Comparison of ENCODE assay signal across 13 cellular contexts in the genomic region with DNA sequence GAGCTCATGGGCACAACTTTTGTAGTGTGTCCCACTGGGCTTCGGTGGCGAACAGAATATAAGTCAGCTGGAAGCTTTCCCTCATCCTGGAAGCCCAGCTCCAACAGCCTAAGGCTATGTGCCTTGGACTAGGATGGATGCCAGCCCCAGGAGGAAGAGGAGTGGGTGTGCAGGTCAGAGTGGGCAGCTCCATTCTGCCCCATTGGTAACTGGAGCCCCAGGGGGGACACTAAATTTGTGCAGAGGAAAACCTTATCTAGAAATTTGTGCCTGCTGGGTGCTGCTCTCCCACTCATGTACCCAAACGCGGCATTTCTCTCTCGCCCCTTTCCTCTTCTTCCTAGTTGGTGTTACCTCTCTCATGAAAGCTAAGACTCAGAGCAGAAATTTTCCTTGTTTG.
"Had no signal": no experiment of that assay in that cellular context is flagged by ENCODE, and none has a peak within 500 bp of the region (broad histone marks: within the 10 kb centered on the region; RNA-seq: fewer than 3 reads in every experiment).

No MANE protein-coding gene starts in this region.

- H3K36me3 Mint-ChIP-seq: naive thymus-derived CD4-positive, alpha-beta T cell had no signal

- H3K4me1 Mint-ChIP-seq: naive thymus-derived CD4-positive, alpha-beta T cell had no signal

- H3K27ac ChIP-seq: colonic mucosa, hepatocyte, ovary, right atrium auricular region, sigmoid colon had no signal

- H3K9me3 ChIP-seq: colonic mucosa, ovary, right atrium auricular region, sigmoid colon had no signal

- H3K9me3 Mint-ChIP-seq: naive thymus-derived CD4-positive, alpha-beta T cell had no signal

- H3K27ac Mint-ChIP-seq: naive thymus-derived CD4-positive, alpha-beta T cell had no signal

- ATAC-seq: naive thymus-derived CD4-positive, alpha-beta T cell had no signal

- H3K27me3 ChIP-seq: colonic mucosa, hepatocyte, ovary, right atrium auricular region, sigmoid colon had no signal

- H3K4me3 Mint-ChIP-seq: naive thymus-derived CD4-positive, alpha-beta T cell had no signal

- DNase-seq: colonic mucosa; dermis blood vessel endothelial cell; erythroblast; foreskin melanocyte; kidney glomerular epithelial cell; naive thymus-derived CD4-positive, alpha-beta T cell; ovary; sigmoid colon; stimulated activated naive CD4-positive, alpha-beta T cell; trophoblast cell had no signal

- H2AFZ ChIP-seq: hepatocyte had no signal

- H3K4me3 ChIP-seq: colonic mucosa, hepatocyte, ovary, right atrium auricular region, sigmoid colon, skin epidermis had no signal

- H3K4me1 ChIP-seq: colonic mucosa, right atrium auricular region, sigmoid colon had no signal

- H3K4me2 ChIP-seq: hepatocyte had no signal

- H3K36me3 ChIP-seq: colonic mucosa, ovary, right atrium auricular region, sigmoid colon had no signal

- H3K79me2 ChIP-seq: hepatocyte had no signal
